1 cellular context compared by ENCODE assay signal in the genomic region with DNA sequence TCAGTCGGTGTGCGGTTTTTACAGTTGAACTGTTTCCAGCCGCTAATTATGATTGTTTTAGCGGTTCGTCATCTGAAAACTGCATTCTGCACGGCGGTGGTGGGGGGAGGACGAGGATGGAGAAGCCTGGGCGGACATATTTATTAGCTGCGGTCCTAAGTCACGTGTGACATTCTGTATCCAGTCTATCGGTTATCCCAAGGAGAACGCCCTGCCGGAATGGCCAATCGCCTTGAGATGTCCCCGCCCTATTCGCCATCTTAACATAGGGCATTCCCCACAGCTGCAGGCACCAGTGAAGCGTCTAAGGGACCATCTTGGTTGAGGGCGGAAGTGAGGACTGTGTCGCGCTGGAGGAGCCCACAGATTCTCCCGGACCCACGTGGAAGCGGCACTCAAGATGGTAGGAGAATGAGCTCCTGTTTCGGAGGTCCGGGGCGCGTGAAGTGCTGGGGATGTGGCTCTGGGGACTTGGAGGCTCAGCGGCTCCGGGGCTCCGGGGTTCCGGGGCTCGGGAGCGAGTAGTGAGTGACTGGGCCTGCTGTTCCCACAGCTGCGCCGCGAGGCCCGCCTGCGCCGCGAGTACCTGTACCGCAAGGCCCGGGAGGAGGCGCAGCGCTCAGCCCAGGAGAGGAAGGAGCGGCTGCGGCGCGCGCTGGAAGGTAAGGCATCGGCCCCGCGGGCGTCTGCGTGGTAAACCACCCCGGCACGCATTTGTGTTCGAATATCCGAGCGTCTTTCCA.
TF ChIP-seq lines count a peak whose summit lies in the region.

A gene with protein sequence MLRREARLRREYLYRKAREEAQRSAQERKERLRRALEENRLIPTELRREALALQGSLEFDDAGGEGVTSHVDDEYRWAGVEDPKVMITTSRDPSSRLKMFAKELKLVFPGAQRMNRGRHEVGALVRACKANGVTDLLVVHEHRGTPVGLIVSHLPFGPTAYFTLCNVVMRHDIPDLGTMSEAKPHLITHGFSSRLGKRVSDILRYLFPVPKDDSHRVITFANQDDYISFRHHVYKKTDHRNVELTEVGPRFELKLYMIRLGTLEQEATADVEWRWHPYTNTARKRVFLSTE (plus strand): TSS at position 365 of the 743 bp plus-strand sequence. CDS start 36 bp downstream, at position 401.

TF ChIP-seq in HepG2, 621 proteins besides CTCF, POLR2A, EP300 and RAD21 (continued from another document and continues in another):
- TF ChIP-seq ZMAT3 (CRISPR knock-in tag; conservative IDR thresholded peaks at IDR 0.05) (0 out of 2 replicates have a peak, but pooled peaks have one; percentile 68), PATZ1 (CRISPR knock-in tag; IDR thresholded peaks at IDR 0.05) (peak; percentile 34; the same call in 1 of the 2 replicates), PRPF4 (IDR thresholded peaks at IDR 0.05; ENCODE audit: low read depth, low read length, poor library complexity, severe bottlenecking) (no peak), KLF9 (CRISPR knock-in tag; IDR thresholded peaks at IDR 0.05; ENCODE audit: low read depth) (peak; percentile 16; the same call in 1 of the 2 replicates), MTA3 (CRISPR knock-in tag; IDR thresholded peaks at IDR 0.05) (no peak), ZNF354B (CRISPR knock-in tag; IDR thresholded peaks at IDR 0.05) (peak; percentile 40; the same call in 1 of the 2 replicates), FOXK1 (CRISPR knock-in tag; IDR thresholded peaks at IDR 0.05; ENCODE audit: borderline replicate concordance, low read depth) (peak; percentile 74; the same call in 1 of the 2 replicates), ETV5 (CRISPR knock-in tag; IDR thresholded peaks at IDR 0.05; ENCODE audit: borderline replicate concordance) (0 out of 2 replicates have a peak, but pooled peaks have one; percentile 49), NFIC (IDR thresholded peaks at IDR 0.05; ENCODE audit: low read length) (no peak), KLF13 (CRISPR knock-in tag; IDR thresholded peaks at IDR 0.05) (peak; percentile 87), BRF2 (CRISPR knock-in tag; IDR thresholded peaks at IDR 0.05) (peak; percentile 71; the same call in 1 of the 2 replicates), FIP1L1 (IDR thresholded peaks at IDR 0.05; ENCODE audit: borderline replicate concordance, insufficient read depth, low read depth, low read length) (no peak), PHF21A (CRISPR knock-in tag; IDR thresholded peaks at IDR 0.05) (peak; percentile 81), ZIK1 (CRISPR knock-in tag; IDR thresholded peaks at IDR 0.05; ENCODE audit: borderline replicate concordance, low read depth) (no peak), CCDC6 (CRISPR knock-in tag; IDR thresholded peaks at IDR 0.05) (peak; percentile 72), TEAD3 (CRISPR knock-in tag; optimal IDR thresholded peaks at IDR 0.05; ENCODE audit: borderline replicate concordance) (peak; percentile 87), ZNF781 (CRISPR knock-in tag; IDR thresholded peaks at IDR 0.05; ENCODE audit: borderline replicate concordance, not compliant biosample characterization) (peak; percentile 83), ZKSCAN1 (IDR thresholded peaks at IDR 0.05; ENCODE audit: low read length) (no peak), ZFP36L1 (CRISPR knock-in tag; IDR thresholded peaks at IDR 0.05) (peak; percentile 72; the same call in 1 of the 2 replicates), TERF1 (CRISPR knock-in tag; IDR thresholded peaks at IDR 0.05) (no peak), ZNF644 (CRISPR knock-in tag; IDR thresholded peaks at IDR 0.05; ENCODE audit: low read depth) (no peak), HNRNPLL (IDR thresholded peaks at IDR 0.05; ENCODE audit: low read depth, low read length, poor library complexity, severe bottlenecking) (peak; percentile 91), CREB1 (IDR thresholded peaks at IDR 0.05) (peak; percentile 68), CREB1 (CRISPR knock-in tag; IDR thresholded peaks at IDR 0.05) (peak; percentile 89), KDM1A (CRISPR knock-in tag; IDR thresholded peaks at IDR 0.05) (no peak), ZFP90 (CRISPR knock-in tag; IDR thresholded peaks at IDR 0.05; ENCODE audit: borderline replicate concordance) (0 out of 2 replicates have a peak, but pooled peaks have one; percentile 57), SNRNP70 (IDR thresholded peaks at IDR 0.05; ENCODE audit: low read depth, low read length) (no peak), ZNF124 (CRISPR knock-in tag; IDR thresholded peaks at IDR 0.05) (0 out of 2 replicates have a peak, but pooled peaks have one; percentile 32), ZNF292 (CRISPR knock-in tag; IDR thresholded peaks at IDR 0.05; ENCODE audit: borderline replicate concordance, low read depth) (0 out of 2 replicates have a peak, but pooled peaks have one; percentile 45), ATF6 (CRISPR knock-in tag; conservative IDR thresholded peaks at IDR 0.05) (0 out of 2 replicates have a peak, but pooled peaks have one; percentile 8), PREB (CRISPR knock-in tag; IDR thresholded peaks at IDR 0.05) (no peak), YEATS4 (CRISPR knock-in tag; IDR thresholded peaks at IDR 0.05; ENCODE audit: borderline replicate concordance) (peak; percentile 87), ZNF224 (CRISPR knock-in tag; IDR thresholded peaks at IDR 0.05) (peak; percentile 92; the same call in 1 of the 2 replicates), FOXM1 (CRISPR knock-in tag; IDR thresholded peaks at IDR 0.05) (no peak), AHR (CRISPR knock-in tag; IDR thresholded peaks at IDR 0.05) (peak; percentile 9; the same call in 1 of the 2 replicates), ZSCAN31 (CRISPR knock-in tag; IDR thresholded peaks at IDR 0.05; ENCODE audit: low read depth) (peak; percentile 77), ZNF768 (CRISPR knock-in tag; IDR thresholded peaks at IDR 0.05) (peak; percentile 70; the same call in 1 of the 2 replicates), KAT8 (CRISPR knock-in tag; IDR thresholded peaks at IDR 0.05) (peak; percentile 94), MED1 (CRISPR knock-in tag; IDR thresholded peaks at IDR 0.05) (peak; percentile 52; the same call in 1 of the 2 replicates), DNMT1 (CRISPR knock-in tag; IDR thresholded peaks at IDR 0.05) (peak; percentile 61; the same call in 1 of the 2 replicates), HNRNPK (IDR thresholded peaks at IDR 0.05; ENCODE audit: low read depth, low read length, poor library complexity, severe bottlenecking) (no peak), YEATS2 (CRISPR knock-in tag; IDR thresholded peaks at IDR 0.05; ENCODE audit: borderline replicate concordance) (peak; percentile 91), ZBTB42 (CRISPR knock-in tag; IDR thresholded peaks at IDR 0.05) (0 out of 2 replicates have a peak, but pooled peaks have one; percentile 46), IKZF1 (IDR thresholded peaks at IDR 0.05) (no peak), ZNF720 (CRISPR knock-in tag; IDR thresholded peaks at IDR 0.05) (no peak)
- TF ChIP-seq, protein P1, sequence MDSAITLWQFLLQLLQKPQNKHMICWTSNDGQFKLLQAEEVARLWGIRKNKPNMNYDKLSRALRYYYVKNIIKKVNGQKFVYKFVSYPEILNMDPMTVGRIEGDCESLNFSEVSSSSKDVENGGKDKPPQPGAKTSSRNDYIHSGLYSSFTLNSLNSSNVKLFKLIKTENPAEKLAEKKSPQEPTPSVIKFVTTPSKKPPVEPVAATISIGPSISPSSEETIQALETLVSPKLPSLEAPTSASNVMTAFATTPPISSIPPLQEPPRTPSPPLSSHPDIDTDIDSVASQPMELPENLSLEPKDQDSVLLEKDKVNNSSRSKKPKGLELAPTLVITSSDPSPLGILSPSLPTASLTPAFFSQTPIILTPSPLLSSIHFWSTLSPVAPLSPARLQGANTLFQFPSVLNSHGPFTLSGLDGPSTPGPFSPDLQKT (CRISPR knock-in tag; IDR thresholded peaks at IDR 0.05; ENCODE audit: borderline replicate concordance), result no peak
- TF ChIP-seq, protein P2, sequence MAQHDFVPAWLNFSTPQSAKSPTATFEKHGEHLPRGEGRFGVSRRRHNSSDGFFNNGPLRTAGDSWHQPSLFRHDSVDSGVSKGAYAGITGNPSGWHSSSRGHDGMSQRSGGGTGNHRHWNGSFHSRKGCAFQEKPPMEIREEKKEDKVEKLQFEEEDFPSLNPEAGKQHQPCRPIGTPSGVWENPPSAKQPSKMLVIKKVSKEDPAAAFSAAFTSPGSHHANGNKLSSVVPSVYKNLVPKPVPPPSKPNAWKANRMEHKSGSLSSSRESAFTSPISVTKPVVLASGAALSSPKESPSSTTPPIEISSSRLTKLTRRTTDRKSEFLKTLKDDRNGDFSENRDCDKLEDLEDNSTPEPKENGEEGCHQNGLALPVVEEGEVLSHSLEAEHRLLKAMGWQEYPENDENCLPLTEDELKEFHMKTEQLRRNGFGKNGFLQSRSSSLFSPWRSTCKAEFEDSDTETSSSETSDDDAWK (CRISPR knock-in tag; IDR thresholded peaks at IDR 0.05), result no peak
- TF ChIP-seq, protein P3, sequence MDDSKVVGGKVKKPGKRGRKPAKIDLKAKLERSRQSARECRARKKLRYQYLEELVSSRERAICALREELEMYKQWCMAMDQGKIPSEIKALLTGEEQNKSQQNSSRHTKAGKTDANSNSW (CRISPR knock-in tag; IDR thresholded peaks at IDR 0.05; ENCODE audit: borderline replicate concordance), result peak; percentile 66; the same call in 1 of the 2 replicates
- TF ChIP-seq, protein P4, sequence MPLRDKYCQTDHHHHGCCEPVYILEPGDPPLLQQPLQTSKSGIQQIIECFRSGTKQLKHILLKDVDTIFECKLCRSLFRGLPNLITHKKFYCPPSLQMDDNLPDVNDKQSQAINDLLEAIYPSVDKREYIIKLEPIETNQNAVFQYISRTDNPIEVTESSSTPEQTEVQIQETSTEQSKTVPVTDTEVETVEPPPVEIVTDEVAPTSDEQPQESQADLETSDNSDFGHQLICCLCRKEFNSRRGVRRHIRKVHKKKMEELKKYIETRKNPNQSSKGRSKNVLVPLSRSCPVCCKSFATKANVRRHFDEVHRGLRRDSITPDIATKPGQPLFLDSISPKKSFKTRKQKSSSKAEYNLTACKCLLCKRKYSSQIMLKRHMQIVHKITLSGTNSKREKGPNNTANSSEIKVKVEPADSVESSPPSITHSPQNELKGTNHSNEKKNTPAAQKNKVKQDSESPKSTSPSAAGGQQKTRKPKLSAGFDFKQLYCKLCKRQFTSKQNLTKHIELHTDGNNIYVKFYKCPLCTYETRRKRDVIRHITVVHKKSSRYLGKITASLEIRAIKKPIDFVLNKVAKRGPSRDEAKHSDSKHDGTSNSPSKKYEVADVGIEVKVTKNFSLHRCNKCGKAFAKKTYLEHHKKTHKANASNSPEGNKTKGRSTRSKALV (CRISPR knock-in tag; IDR thresholded peaks at IDR 0.05), result peak; percentile 83; the same call in 1 of the 2 replicates
- TF ChIP-seq, protein P5, sequence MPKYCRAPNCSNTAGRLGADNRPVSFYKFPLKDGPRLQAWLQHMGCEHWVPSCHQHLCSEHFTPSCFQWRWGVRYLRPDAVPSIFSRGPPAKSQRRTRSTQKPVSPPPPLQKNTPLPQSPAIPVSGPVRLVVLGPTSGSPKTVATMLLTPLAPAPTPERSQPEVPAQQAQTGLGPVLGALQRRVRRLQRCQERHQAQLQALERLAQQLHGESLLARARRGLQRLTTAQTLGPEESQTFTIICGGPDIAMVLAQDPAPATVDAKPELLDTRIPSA (CRISPR knock-in tag; IDR thresholded peaks at IDR 0.05; ENCODE audit: borderline replicate concordance), result peak; percentile 80; the same call in 1 of the 2 replicates
